Comparison of ENCODE assay signal across 22 cellular contexts in the genomic region with DNA sequence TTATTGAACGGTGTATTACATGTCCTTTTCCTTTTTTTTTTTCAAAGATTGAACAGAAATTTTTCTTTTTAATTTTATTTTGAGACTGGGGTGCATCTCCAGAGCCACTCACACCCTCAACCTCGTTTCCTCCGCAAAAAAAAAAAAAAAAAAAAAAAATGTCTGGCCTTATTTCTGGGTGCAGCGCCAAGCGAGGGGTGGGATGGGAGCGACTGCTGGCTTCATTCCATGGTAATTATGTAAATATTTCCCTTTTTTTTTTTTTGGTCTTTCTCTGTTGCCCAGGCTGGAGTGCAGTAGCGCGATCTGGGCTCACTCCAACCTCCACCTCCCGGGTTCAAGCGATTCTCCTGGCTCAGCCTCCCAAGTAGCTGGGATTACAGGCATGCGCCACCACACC. TPM values are rescaled to one million over a fixed set of nuclear protein-coding genes. Genes with fewer than 3 reads are reported as not detected.
A peak's percentile ranks its signal among the peaks of the same experiment; 100 is the strongest.
DNase-seq lines count a peak whose midpoint lies in the region; ATAC-seq and TF ChIP-seq lines count a peak whose summit lies in the region.
"Had no signal": no experiment of that assay in that cellular context is flagged by ENCODE, and none has a peak within 500 bp of the region (broad histone marks: within the 10 kb centered on the region; RNA-seq: fewer than 3 reads in every experiment).

No MANE protein-coding gene starts in this region.

- H3K36me3 ChIP-seq in H7 (replicated peaks; ENCODE audit: control insufficient read depth, insufficient read depth, low read length): peaks cover 8% of the 10 kb centered on the region
- no peaks in the 10 kb centered on the region for H3K36me3 ChIP-seq in smooth muscle cell (ENCODE audit: low read depth)

- H3K27me3 ChIP-seq in H7 (ENCODE audit: control insufficient read depth, insufficient read depth, low read length) (no peaks in the 10 kb centered on the region), smooth muscle cell (ENCODE audit: low read depth) (no peaks in the 10 kb centered on the region)
- H3K27me3 ChIP-seq: ovary, upper lobe of right lung had no signal

- H3K79me2 ChIP-seq in smooth muscle cell (ENCODE audit: low read depth): peaks cover 16% of the 10 kb centered on the region

- 95% methylated on average over 11 of the region's 11 CpGs for WGBS in smooth muscle cell (ENCODE audit: low lambda C conversion rate)

- TF ChIP-seq CTCF in chondrocyte (IDR thresholded peaks at IDR 0.05) (no peak), smooth muscle cell (IDR thresholded peaks at IDR 0.05; ENCODE audit: borderline replicate concordance, insufficient read depth, poor library complexity, severe bottlenecking) (no peak)

- no peaks in the 10 kb centered on the region for H3K9me3 ChIP-seq in smooth muscle cell (replicated peaks; ENCODE audit: low read depth)
- H3K9me3 ChIP-seq: A549, ovary, upper lobe of right lung had no signal

- no peak for ATAC-seq in activated T-cell treated with anti-CD3 and anti-CD28 coated beads, Interleukin-2, amount 50 U/mL, for 72 hours (replicated peaks in 1 of 2)
- ATAC-seq in GM21360 (IDR thresholded peaks at IDR 0.05; ENCODE audit: unreplicated experiment): no peak
- ATAC-seq: sciatic nerve, upper lobe of right lung had no signal

- H3F3A ChIP-seq in smooth muscle cell (ENCODE audit: low read depth): peaks cover 52% of the 10 kb centered on the region

- H3K27me3 Mint-ChIP-seq in activated T-cell treated with anti-CD3 and anti-CD28 coated beads, Interleukin-2, amount 50 U/mL, for 72 hours (ENCODE audit: low read depth): no peaks in the 10 kb centered on the region
- no peaks in the 10 kb centered on the region for H3K27me3 Mint-ChIP-seq in chondrocyte (ENCODE audit: low read depth)
- H3K27me3 Mint-ChIP-seq: stimulated activated naive CD8-positive, alpha-beta T cell treated with anti-CD3 and anti-CD28 coated beads, Interleukin-15, Interleukin-2, amounts not matched to agents 100 ng/mL and 50 ng/mL, for 24 hours had no signal

- H3K9me3 Mint-ChIP-seq in activated T-cell treated with anti-CD3 and anti-CD28 coated beads, Interleukin-2, amount 50 U/mL, for 72 hours: no peaks in the 10 kb centered on the region
- H3K9me3 Mint-ChIP-seq in chondrocyte (ENCODE audit: low read depth): no peaks in the 10 kb centered on the region
- H3K9me3 Mint-ChIP-seq: stimulated activated naive CD8-positive, alpha-beta T cell treated with anti-CD3 and anti-CD28 coated beads, Interleukin-15, Interleukin-2, amounts not matched to agents 100 ng/mL and 50 ng/mL, for 24 hours had no signal

- H3K27ac Mint-ChIP-seq in activated T-cell treated with anti-CD3 and anti-CD28 coated beads, Interleukin-2, amount 50 U/mL, for 72 hours: peak overlapping the region; percentile 50
- H3K27ac Mint-ChIP-seq in chondrocyte (ENCODE audit: unreplicated experiment): peak overlapping the region; percentile 94

- no peak overlapping the region for H3K4me2 ChIP-seq in smooth muscle cell
- H3K4me2 ChIP-seq: A549 had no signal

- DNase-seq in activated T-cell treated with anti-CD3 and anti-CD28 coated beads, Interleukin-2, amount 50 U/mL, for 72 hours: no peak
- DNase-seq in activated T-cell treated with anti-CD3 and anti-CD28 coated beads, Interleukin-2, amount 50 U/mL, for 1 hour: no peak
- peak; percentile 19 for DNase-seq in H7
- no peak for DNase-seq in chondrocyte (ENCODE audit: low spot score)
- no peak for DNase-seq in smooth muscle cell (lab: John Stamatoyannopoulos, UW; ENCODE audit: unreplicated experiment)
- DNase-seq in NOMO-1 treated with dmso at 0.1 percent for 144 hours (lab: John Stamatoyannopoulos, UW; ENCODE audit: unreplicated experiment): no peak
- no peak for DNase-seq in SKM-1 (lab: John Stamatoyannopoulos, UW; ENCODE audit: unreplicated experiment)
- DNase-seq: activated CD4-positive, CD25-positive, alpha-beta regulatory T cell treated with anti-CD3 and anti-CD28 coated beads, Interleukin-2, amount 50 U/mL, for 72 hours; activated gamma-delta T cell; C1 segment of cervical spinal cord; DMS53; MV-4-11; NCI-H187; NCI-H345; ovary; upper lobe of right lung had no signal

- peaks cover 33% of the 10 kb centered on the region for H3K4me1 Mint-ChIP-seq in activated T-cell treated with anti-CD3 and anti-CD28 coated beads, Interleukin-2, amount 50 U/mL, for 72 hours (ENCODE audit: low read depth)
- peaks cover 38% of the 10 kb centered on the region for H3K4me1 Mint-ChIP-seq in chondrocyte (ENCODE audit: low read depth)

- H3K4me3 ChIP-seq in H7 (ENCODE audit: insufficient read depth, low read depth, low read length): no peak overlapping the region
- no peak overlapping the region for H3K4me3 ChIP-seq in smooth muscle cell
- H3K4me3 ChIP-seq: A549, lung, ovary, upper lobe of right lung had no signal

- peak overlapping the region; percentile 100 for H3K27ac ChIP-seq in smooth muscle cell (ENCODE audit: low read depth)
- H3K27ac ChIP-seq: HL-60, ovary had no signal

- no peak overlapping the region for H2AFZ ChIP-seq in smooth muscle cell (ENCODE audit: low read depth)

- no peak overlapping the region for H3K9ac ChIP-seq in smooth muscle cell (ENCODE audit: low read depth)

- no peaks in the 10 kb centered on the region for H3K4me1 ChIP-seq in smooth muscle cell (ENCODE audit: low read depth)

- H3K36me3 Mint-ChIP-seq in activated T-cell treated with anti-CD3 and anti-CD28 coated beads, Interleukin-2, amount 50 U/mL, for 72 hours (ENCODE audit: insufficient read depth in 2 of 2): peaks cover 1 to 9% of the 10 kb centered on the region in 2 donors
- peaks cover 17% of the 10 kb centered on the region for H3K36me3 Mint-ChIP-seq in chondrocyte (ENCODE audit: low read depth)

- H3K4me3 Mint-ChIP-seq in activated T-cell treated with anti-CD3 and anti-CD28 coated beads, Interleukin-2, amount 50 U/mL, for 72 hours: no peak overlapping the region
- no peak overlapping the region for H3K4me3 Mint-ChIP-seq in chondrocyte (ENCODE audit: unreplicated experiment)
- H3K4me3 Mint-ChIP-seq: stimulated activated naive CD8-positive, alpha-beta T cell treated with anti-CD3 and anti-CD28 coated beads, Interleukin-15, Interleukin-2, amounts not matched to agents 100 ng/mL and 50 ng/mL, for 24 hours had no signal

- peaks cover 98% of the 10 kb centered on the region for H4K20me1 ChIP-seq in smooth muscle cell (ENCODE audit: low read depth)

RNA-seq across cellular contexts. Expression of a gene that starts 36.9 kb away (rescaled TPM):
- total RNA-seq in activated T-cell treated with anti-CD3 and anti-CD28 coated beads, Interleukin-2, amount 50 U/mL, for 72 hours: 10 to 100 TPM; 11.1 to 12.0 TPM
- 18.3 and 21.5 TPM in 2 replicates for total RNA-seq in H7 (2014; rRNA removed; shearing (Covaris generic))
- total RNA-seq in chondrocyte (6.8 to 10.6 TPM (median 9.5 TPM) in 3 replicates), smooth muscle cell (3.0 and 4.7 TPM in 2 replicates)
- polyA plus RNA-seq in smooth muscle cell: 5.8 and 8.2 TPM in 2 replicates

RNA-seq across cellular contexts. Expression of a gene that starts 44.8 kb away (rescaled TPM):
- 1 to 10 TPM; 3.1 to 3.8 TPM for total RNA-seq in activated T-cell treated with anti-CD3 and anti-CD28 coated beads, Interleukin-2, amount 50 U/mL, for 72 hours
- not detected in 2 replicates for total RNA-seq in H7 (2014; rRNA removed; shearing (Covaris generic))
- total RNA-seq in chondrocyte (4.4 to 6.7 TPM (median 4.7 TPM) in 3 replicates), smooth muscle cell (not detected in 2 replicates)
- polyA plus RNA-seq in smooth muscle cell: 2.7 and 2.8 TPM in 2 replicates
- total RNA-seq: upper lobe of right lung had no signal

RNA-seq across cellular contexts. Expression of a gene that starts 57.8 kb away (rescaled TPM):
- 10 to 100 TPM; 76.5 to 88.1 TPM for total RNA-seq in activated T-cell treated with anti-CD3 and anti-CD28 coated beads, Interleukin-2, amount 50 U/mL, for 72 hours
- 91.5 and 120 TPM in 2 replicates for total RNA-seq in H7 (2014; rRNA removed; shearing (Covaris generic))
- 71.2 to 91.5 TPM (median 75.7 TPM) in 3 replicates for total RNA-seq in chondrocyte
- total RNA-seq in smooth muscle cell: 117 and 192 TPM in 2 replicates
- 298 TPM in 2 replicates for polyA plus RNA-seq in smooth muscle cell
